Comparison of ENCODE assay signal across 15 cellular contexts in the genomic region with DNA sequence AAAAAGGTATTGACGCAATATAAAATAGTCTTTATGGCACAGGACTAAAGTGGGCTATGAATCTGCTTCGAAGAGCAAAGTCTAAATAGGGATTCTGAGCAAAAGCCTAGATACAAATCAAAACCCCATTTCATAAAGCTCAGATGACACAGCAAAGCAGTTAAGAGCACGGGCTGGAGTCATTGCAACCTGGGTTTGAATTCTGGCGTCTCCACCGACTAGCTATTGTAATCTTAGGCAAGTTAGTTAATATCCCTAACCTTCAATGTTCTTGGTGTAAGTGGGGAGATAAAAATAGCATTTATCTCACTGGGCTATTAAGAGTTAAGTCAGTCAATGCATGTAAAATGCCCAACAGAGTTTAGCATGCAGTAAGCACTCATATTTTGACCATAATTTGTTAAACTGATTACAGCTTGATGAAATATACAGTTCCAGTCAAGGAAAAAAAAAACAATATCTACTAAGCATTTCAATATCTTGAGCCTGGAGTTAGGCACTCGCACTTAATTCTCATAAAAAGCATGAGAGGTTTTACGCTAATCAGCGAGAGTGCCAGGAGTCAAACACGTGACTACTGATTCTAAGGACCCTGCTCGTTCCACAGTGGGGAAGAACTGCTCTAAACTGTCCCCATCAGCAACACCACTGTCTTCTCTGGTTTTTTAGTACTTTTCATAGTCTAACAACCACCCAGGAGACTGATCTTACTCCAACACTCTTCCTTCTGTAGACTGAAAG.
DNase-seq lines count a peak whose midpoint lies in the region; ATAC-seq and TF ChIP-seq lines count a peak whose summit lies in the region.
"Had no signal": no experiment of that assay in that cellular context is flagged by ENCODE, and none has a peak within 500 bp of the region (broad histone marks: within the 10 kb centered on the region; RNA-seq: fewer than 3 reads in every experiment).

No MANE protein-coding gene starts in this region.

- H3K27me3 Mint-ChIP-seq in activated naive CD4-positive, alpha-beta T cell treated with anti-CD3 and anti-CD28 coated beads, Interleukin-2, amount 50 U/mL, for 24 hours, result no peaks in the 10 kb centered on the region

- H3K9me3 ChIP-seq in body of pancreas, result no peaks in the 10 kb centered on the region
- H3K9me3 ChIP-seq in left lung, result no peaks in the 10 kb centered on the region
- H3K9me3 ChIP-seq in upper lobe of right lung, result no peaks in the 10 kb centered on the region
- H3K9me3 ChIP-seq: sigmoid colon, uterus had no signal

- H3K27ac Mint-ChIP-seq in activated naive CD4-positive, alpha-beta T cell treated with anti-CD3 and anti-CD28 coated beads, Interleukin-2, amount 50 U/mL, for 24 hours, result peak overlapping the region; percentile 79
- H3K27ac Mint-ChIP-seq: activated naive CD4-positive, alpha-beta T cell treated with anti-CD3 and anti-CD28 coated beads, Interleukin-2, amount 50 U/mL, for 72 hours had no signal

- H3K27me3 ChIP-seq in body of pancreas (no peaks in the 10 kb centered on the region), left lung (no peaks in the 10 kb centered on the region), upper lobe of right lung (no peaks in the 10 kb centered on the region)
- H3K27me3 ChIP-seq: sigmoid colon, uterus had no signal

- no peaks in the 10 kb centered on the region for H3K9me3 Mint-ChIP-seq in activated naive CD4-positive, alpha-beta T cell treated with anti-CD3 and anti-CD28 coated beads, Interleukin-2, amount 50 U/mL, for 24 hours
- H3K9me3 Mint-ChIP-seq: activated naive CD4-positive, alpha-beta T cell treated with anti-CD3 and anti-CD28 coated beads, Interleukin-2, amount 50 U/mL, for 72 hours had no signal

- 46 to 57% methylated on average over 10 of the region's 10 CpGs for WGBS in body of pancreas, 2 donors

- H3K36me3 ChIP-seq in body of pancreas (replicated peaks in 1 of 2; ENCODE audit: insufficient read depth in 1 of 2, low read depth in 2 of 2) (no peaks in the 10 kb centered on the region), left lung (no peaks in the 10 kb centered on the region), upper lobe of right lung (peaks cover 1% of the 10 kb centered on the region)
- H3K36me3 ChIP-seq: sigmoid colon, uterus had no signal

- H3K27ac ChIP-seq in body of pancreas (no peak overlapping the region), left lung (peak overlapping the region; percentile 1 to 22), upper lobe of right lung (peak overlapping the region; percentile 14)
- H3K27ac ChIP-seq: uterus had no signal

- peaks cover 2% of the 10 kb centered on the region for H3K36me3 Mint-ChIP-seq in activated naive CD4-positive, alpha-beta T cell treated with anti-CD3 and anti-CD28 coated beads, Interleukin-2, amount 50 U/mL, for 24 hours
- H3K36me3 Mint-ChIP-seq: activated naive CD4-positive, alpha-beta T cell treated with anti-CD3 and anti-CD28 coated beads, Interleukin-2, amount 50 U/mL, for 72 hours had no signal

- TF ChIP-seq CTCF in body of pancreas (IDR thresholded peaks at IDR 0.05) (no peak), left lung (IDR thresholded peaks at IDR 0.05) (no peak), upper lobe of right lung (IDR thresholded peaks at IDR 0.05) (no peak)

- H3K4me1 ChIP-seq in body of pancreas (peaks cover 50% of the 10 kb centered on the region), left lung (peaks cover 36 to 88% of the 10 kb centered on the region in 2 donors), upper lobe of right lung (peaks cover 68% of the 10 kb centered on the region)

- peaks cover 100% of the 10 kb centered on the region for H3K4me1 Mint-ChIP-seq in activated naive CD4-positive, alpha-beta T cell treated with anti-CD3 and anti-CD28 coated beads, Interleukin-2, amount 50 U/mL, for 24 hours

- ATAC-seq in body of pancreas, result peak; percentile 28
- peak; percentile 39 for ATAC-seq in left lung
- peak; percentile 26 for ATAC-seq in upper lobe of right lung
- no peak for ATAC-seq in HG02623 (IDR thresholded peaks at IDR 0.05; ENCODE audit: unreplicated experiment)
- ATAC-seq in HG03175 (IDR thresholded peaks at IDR 0.05; ENCODE audit: unreplicated experiment), result no peak

- H3K4me3 Mint-ChIP-seq in activated naive CD4-positive, alpha-beta T cell treated with anti-CD3 and anti-CD28 coated beads, Interleukin-2, amount 50 U/mL, for 24 hours, result peak overlapping the region; percentile 43

- H3K4me3 ChIP-seq in body of pancreas, result no peak overlapping the region
- H3K4me3 ChIP-seq in left lung, result no peak overlapping the region
- no peak overlapping the region for H3K4me3 ChIP-seq in upper lobe of right lung
- H3K4me3 ChIP-seq: sigmoid colon, uterus had no signal

- TF ChIP-seq POLR2A in body of pancreas (IDR thresholded peaks at IDR 0.05), result no peak

- no peak for DNase-seq in activated naive CD4-positive, alpha-beta T cell (lab: John Stamatoyannopoulos, UW)
- DNase-seq in body of pancreas (no peak), left lung (no peak), upper lobe of right lung (no peak), C1 segment of cervical spinal cord (lab: John Stamatoyannopoulos, UW) (no peak)
- DNase-seq: KG1; NCI-H1417; NCI-H345; sigmoid colon; stimulated activated naive CD4-positive, alpha-beta T cell; uterus had no signal

- intact Hi-C loops in body of pancreas (cut with DNase I) (no loop called here), left lung (cut with DNase I) (no loop called here), upper lobe of right lung (cut with DNase I) (no loop called here)

Comparison
In these comparisons a context has a peak if more than half of its experiments do, and no peak if none do; other contexts are left out.
1. ATAC-seq: peak in body of pancreas (single experiment), left lung (single experiment) and upper lobe of right lung (single experiment); none in HG02623 (single experiment) and HG03175 (single experiment).
2. H3K27ac ChIP-seq: peak in left lung (2 of 2) and upper lobe of right lung (single experiment); none in body of pancreas (0 of 4).